ENCODE assay signal across 36 cellular contexts in the genomic region with DNA sequence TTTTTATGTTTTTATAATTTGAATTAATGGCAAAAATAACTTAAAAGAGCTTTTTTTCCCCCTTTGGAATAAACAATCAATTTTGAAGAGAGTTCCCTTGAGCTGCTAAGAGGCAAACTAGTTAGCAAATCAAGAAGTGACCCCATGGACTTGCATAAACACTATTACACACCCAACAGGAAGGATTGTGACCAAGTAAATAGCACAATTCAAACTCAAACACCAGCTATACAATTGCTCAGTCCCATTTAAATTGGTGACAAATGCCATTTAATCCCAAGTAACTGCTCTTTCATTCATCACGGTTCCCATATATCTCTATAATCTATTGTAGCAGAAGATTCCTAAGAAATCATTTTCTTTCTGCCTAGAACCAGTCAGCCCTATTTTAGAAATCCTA.
"Had no signal": no experiment of that assay in that cellular context is flagged by ENCODE, and none has a peak within 500 bp of the region (broad histone marks: within the 10 kb centered on the region; RNA-seq: fewer than 3 reads in every experiment).

No MANE protein-coding gene starts in this region.

- H3K36me3 Mint-ChIP-seq: activated CD8-positive, alpha-beta memory T cell treated with anti-CD3 and anti-CD28 coated beads, Interleukin-2, amount 10 ng/mL, durations not matched to agents 7 days and 5 days; activated naive CD4-positive, alpha-beta T cell treated with anti-CD3 and anti-CD28 coated beads, Interleukin-2, amount 50 U/mL, for 72 hours; activated naive CD8-positive, alpha-beta T cell treated with anti-CD3 and anti-CD28 coated beads for 36 hours; WTC11 had no signal

- H3K27ac Mint-ChIP-seq: activated CD4-positive, alpha-beta memory T cell treated with anti-CD3 and anti-CD28 coated beads, Interleukin-2, amount 10 ng/mL, durations not matched to agents 7 days and 5 days; activated CD4-positive, alpha-beta T cell treated with anti-CD3 and anti-CD28 coated beads for 36 hours; activated CD4-positive, alpha-beta T cell treated with anti-CD3 and anti-CD28 coated beads, Interleukin-2, amount 10 ng/mL, durations not matched to agents 7 days and 5 days; activated CD8-positive, alpha-beta memory T cell treated with anti-CD3 and anti-CD28 coated beads, Interleukin-2, amount 10 ng/mL, durations not matched to agents 7 days and 5 days; activated CD8-positive, alpha-beta T cell treated with anti-CD3 and anti-CD28 coated beads, Interleukin-2, amount 10 ng/mL, durations not matched to agents 7 days and 5 days; activated naive CD4-positive, alpha-beta T cell treated with anti-CD3 and anti-CD28 coated beads, Interleukin-2, amount 50 U/mL, for 72 hours; activated naive CD8-positive, alpha-beta T cell treated with anti-CD3 and anti-CD28 coated beads for 36 hours; activated T-cell treated with anti-CD3 and anti-CD28 coated beads, Interleukin-2, amount 50 U/mL, for 24 hours; activated T-helper 2 cell treated with anti-CD3 and anti-CD28 coated beads, Interferon-gamma antibody, Interleukin-2, Interleukin-4, amounts not matched to agents 10 μg/mL and 5 μg/mL and 100 μg/mL, durations not matched to agents 14 hours and 24 hours and 36 hours; T-helper 1 cell treated with Interleukin-12 subunit alpha and Interleukin-12 subunit beta and Interleukin-4 antibody, amounts not matched to agents 30 μg/mL and 1 μg/mL, for 36 hours; T-helper 2 cell treated with Interferon-gamma antibody and Interleukin-4, amounts not matched to agents 5 μg/mL and 100 μg/mL, for 36 hours; WTC11 had no signal

- H3K4me3 Mint-ChIP-seq: activated CD4-positive, alpha-beta memory T cell treated with anti-CD3 and anti-CD28 coated beads, Interleukin-2, amount 10 ng/mL, durations not matched to agents 7 days and 5 days; activated CD4-positive, alpha-beta T cell treated with anti-CD3 and anti-CD28 coated beads for 36 hours; activated CD4-positive, alpha-beta T cell treated with anti-CD3 and anti-CD28 coated beads, Interleukin-2, amount 10 ng/mL, durations not matched to agents 7 days and 5 days; activated CD8-positive, alpha-beta memory T cell treated with anti-CD3 and anti-CD28 coated beads, Interleukin-2, amount 10 ng/mL, durations not matched to agents 7 days and 5 days; activated CD8-positive, alpha-beta T cell treated with anti-CD3 and anti-CD28 coated beads, Interleukin-2, amount 10 ng/mL, durations not matched to agents 7 days and 5 days; activated naive CD8-positive, alpha-beta T cell treated with anti-CD3 and anti-CD28 coated beads for 36 hours; activated T-cell treated with anti-CD3 and anti-CD28 coated beads, Interleukin-2, amount 50 U/mL, for 24 hours; T-helper 1 cell treated with Interleukin-12 subunit alpha and Interleukin-12 subunit beta and Interleukin-4 antibody, amounts not matched to agents 30 μg/mL and 1 μg/mL, for 36 hours; T-helper 2 cell treated with Interferon-gamma antibody and Interleukin-4, amounts not matched to agents 5 μg/mL and 100 μg/mL, for 36 hours; WTC11 had no signal

- H3K27me3 ChIP-seq: adrenal gland, body of pancreas, brain microvascular endothelial cell, breast epithelium had no signal

- H3K4me1 Mint-ChIP-seq: activated CD4-positive, alpha-beta memory T cell treated with anti-CD3 and anti-CD28 coated beads, Interleukin-2, amount 10 ng/mL, durations not matched to agents 7 days and 5 days; activated CD4-positive, alpha-beta T cell treated with anti-CD3 and anti-CD28 coated beads for 36 hours; activated CD4-positive, alpha-beta T cell treated with anti-CD3 and anti-CD28 coated beads, Interleukin-2, amount 10 ng/mL, durations not matched to agents 7 days and 5 days; activated CD8-positive, alpha-beta memory T cell treated with anti-CD3 and anti-CD28 coated beads, Interleukin-2, amount 10 ng/mL, durations not matched to agents 7 days and 5 days; activated naive CD8-positive, alpha-beta T cell treated with anti-CD3 and anti-CD28 coated beads for 36 hours had no signal

- H3K36me3 ChIP-seq: adrenal gland, brain microvascular endothelial cell, breast epithelium, WERI-Rb-1 had no signal

- H3K9me3 Mint-ChIP-seq: activated CD4-positive, alpha-beta memory T cell treated with anti-CD3 and anti-CD28 coated beads, Interleukin-2, amount 10 ng/mL, durations not matched to agents 7 days and 5 days; activated CD4-positive, alpha-beta T cell treated with anti-CD3 and anti-CD28 coated beads, Interleukin-2, amount 10 ng/mL, durations not matched to agents 7 days and 5 days; activated T-helper 2 cell treated with anti-CD3 and anti-CD28 coated beads, Interferon-gamma antibody, Interleukin-2, Interleukin-4, amounts not matched to agents 10 μg/mL and 5 μg/mL and 100 μg/mL, durations not matched to agents 14 hours and 24 hours and 36 hours; T-helper 2 cell treated with Interferon-gamma antibody and Interleukin-4, amounts not matched to agents 5 μg/mL and 100 μg/mL, for 36 hours; WTC11 had no signal

- DNase-seq: activated CD4-positive, alpha-beta memory T cell treated with anti-CD3 and anti-CD28 coated beads, Interleukin-2, amount 10 ng/mL, durations not matched to agents 7 days and 5 days; activated CD4-positive, alpha-beta T cell treated with anti-CD3 and anti-CD28 coated beads for 1 hour; activated CD4-positive, alpha-beta T cell treated with anti-CD3 and anti-CD28 coated beads for 36 hours; activated CD4-positive, alpha-beta T cell treated with anti-CD3 and anti-CD28 coated beads for 48 hours; activated CD4-positive, alpha-beta T cell treated with anti-CD3 and anti-CD28 coated beads, Interleukin-2, amount 10 ng/mL, durations not matched to agents 7 days and 5 days; activated CD4-positive, alpha-beta T cell treated with anti-CD3 and anti-CD28 coated beads, Interleukin-2, amount 50 U/mL, for 48 hours; activated CD4-positive, CD25-positive, alpha-beta regulatory T cell; activated CD8-positive, alpha-beta memory T cell treated with anti-CD3 and anti-CD28 coated beads for 24 hours; activated CD8-positive, alpha-beta memory T cell treated with anti-CD3 and anti-CD28 coated beads, Interleukin-2, amount 10 ng/mL, durations not matched to agents 7 days and 5 days; activated CD8-positive, alpha-beta memory T cell treated with anti-CD3 and anti-CD28 coated beads, Interleukin-2, amount 50 U/mL, for 48 hours; activated CD8-positive, alpha-beta T cell treated with anti-CD3 and anti-CD28 coated beads, Interleukin-2, amount 10 ng/mL, durations not matched to agents 7 days and 5 days; activated effector memory CD4-positive, alpha-beta T cell treated with Interleukin-2 at 50 U/mL for 16 hours; activated gamma-delta T cell; activated naive CD4-positive, alpha-beta T cell treated with anti-CD3 and anti-CD28 coated beads, Interleukin-2, amount 50 U/mL, for 16 hours; activated naive CD4-positive, alpha-beta T cell treated with Interleukin-2 at 50 U/mL for 16 hours; activated naive CD8-positive, alpha-beta T cell treated with anti-CD3 and anti-CD28 coated beads for 36 hours; activated T-cell treated with anti-CD3 and anti-CD28 coated beads, Interleukin-2, amount 50 U/mL, for 24 hours; activated T-cell treated with anti-CD3 and anti-CD28 coated beads, Interleukin-2, amount 50 U/mL, for 48 hours; adrenal gland; amniotic stem cell; aorta; body of pancreas; central memory CD4-positive, alpha-beta T cell; SW 1271; T-helper 1 cell; T-helper 2 cell; T-helper 9 cell; WERI-Rb-1 had no signal

- H3K4me1 ChIP-seq: body of pancreas, breast epithelium had no signal

- H3K27me3 Mint-ChIP-seq: activated CD4-positive, alpha-beta memory T cell treated with anti-CD3 and anti-CD28 coated beads, Interleukin-2, amount 10 ng/mL, durations not matched to agents 7 days and 5 days; activated CD4-positive, alpha-beta T cell treated with anti-CD3 and anti-CD28 coated beads for 36 hours; activated CD4-positive, alpha-beta T cell treated with anti-CD3 and anti-CD28 coated beads, Interleukin-2, amount 10 ng/mL, durations not matched to agents 7 days and 5 days; activated CD8-positive, alpha-beta memory T cell treated with anti-CD3 and anti-CD28 coated beads, Interleukin-2, amount 10 ng/mL, durations not matched to agents 7 days and 5 days; activated naive CD8-positive, alpha-beta T cell treated with anti-CD3 and anti-CD28 coated beads for 36 hours; activated T-cell treated with anti-CD3 and anti-CD28 coated beads, Interleukin-2, amount 50 U/mL, for 24 hours had no signal

- H3K4me3 ChIP-seq: adrenal gland, body of pancreas, breast epithelium had no signal

- H3K9me3 ChIP-seq: adrenal gland, body of pancreas, breast epithelium had no signal

- H3K27ac ChIP-seq: adrenal gland, body of pancreas, brain microvascular endothelial cell, breast epithelium, WERI-Rb-1 had no signal

- ATAC-seq: activated CD4-positive, alpha-beta T cell treated with anti-CD3 and anti-CD28 coated beads for 36 hours; activated CD4-positive, CD25-positive, alpha-beta regulatory T cell treated with anti-CD3 and anti-CD28 coated beads, Interleukin-2, amount 50 U/mL, for 24 hours; activated CD8-positive, alpha-beta memory T cell treated with anti-CD3 and anti-CD28 coated beads, Interleukin-2, amount 10 ng/mL, durations not matched to agents 7 days and 5 days; activated CD8-positive, alpha-beta T cell treated with anti-CD3 and anti-CD28 coated beads, Interleukin-2, amount 10 ng/mL, durations not matched to agents 7 days and 5 days; activated naive CD4-positive, alpha-beta T cell treated with anti-CD3 and anti-CD28 coated beads, Interleukin-2, amount 50 U/mL, for 72 hours; body of pancreas; WTC11 had no signal
